Comparison of ENCODE assay signal across 27 cellular contexts in genomic region chr16:17532338-17532995, GRCh38.
A peak's percentile ranks its signal among the peaks of the same experiment; 100 is the strongest.
DNase-seq lines count a peak whose midpoint lies in the region; ATAC-seq and TF ChIP-seq lines count a peak whose summit lies in the region.
"Had no signal": no experiment of that assay in that cellular context is flagged by ENCODE, and none has a peak within 500 bp of the region (broad histone marks: within the 10 kb centered on the region; RNA-seq: fewer than 3 reads in every experiment).

No MANE protein-coding gene starts in this region.

- peak overlapping the region; percentile 52 for H3K27ac ChIP-seq in SJSA1
- no peak overlapping the region for H3K27ac ChIP-seq in H9 (ENCODE audit: insufficient read length, low read depth, low read length)
- no peak overlapping the region for H3K27ac ChIP-seq in colonic mucosa
- H3K27ac ChIP-seq: ascending aorta, GM23248, neural progenitor cell, spleen, thoracic aorta, vagina had no signal

- no peak overlapping the region for H3K4ac ChIP-seq in H9 (ENCODE audit: low read depth, low read length)

- intact Hi-C loops in colonic mucosa (cut with DNase I) = no loop called here

- H2BK12ac ChIP-seq in H9 (ENCODE audit: insufficient read length, low read depth, low read length) = no peak overlapping the region

- no peak overlapping the region for H2AFZ ChIP-seq in H9 (ENCODE audit: low read length)
- H2AFZ ChIP-seq: GM23248, neural progenitor cell had no signal

- H3K27me3 Mint-ChIP-seq in H9 (ENCODE audit: low read depth) = peaks cover 7% of the 10 kb centered on the region
- H3K27me3 Mint-ChIP-seq: activated naive CD8-positive, alpha-beta T cell treated with anti-CD3 and anti-CD28 coated beads for 36 hours; CD4-positive, CD25-positive, alpha-beta regulatory T cell had no signal

- no peak overlapping the region for H4K91ac ChIP-seq in H9 (ENCODE audit: insufficient read length, low read depth, low read length)

- H4K5ac ChIP-seq in H9 (ENCODE audit: insufficient read length, low read depth, low read length) = no peak overlapping the region

- no peak overlapping the region for H3K23ac ChIP-seq in H9 (ENCODE audit: insufficient read length, low read depth, low read length)

- no peak overlapping the region for H2BK15ac ChIP-seq in H9 (ENCODE audit: low read depth, low read length)

- no peaks in the 10 kb centered on the region for H3K27me3 ChIP-seq in GM06990 (replicated peaks; ENCODE audit: control insufficient read depth, insufficient read depth, low read length)
- H3K27me3 ChIP-seq in SJSA1 (replicated peaks) = no peaks in the 10 kb centered on the region
- no peaks in the 10 kb centered on the region for H3K27me3 ChIP-seq in H9 (ENCODE audit: insufficient read depth, low read length)
- H3K27me3 ChIP-seq in colonic mucosa = no peaks in the 10 kb centered on the region
- H3K27me3 ChIP-seq: ascending aorta, neural progenitor cell, spleen, vagina had no signal

- H2AK5ac ChIP-seq in H9 (ENCODE audit: insufficient read length, low read length) = no peak overlapping the region

- H3K9me3 ChIP-seq in SJSA1 (replicated peaks) (no peaks in the 10 kb centered on the region), H9 (ENCODE audit: control insufficient read depth, low read depth, low read length) (no peaks in the 10 kb centered on the region), colonic mucosa (no peaks in the 10 kb centered on the region)
- H3K9me3 ChIP-seq: ascending aorta, thoracic aorta, vagina had no signal

- no peak overlapping the region for H3K4me3 Mint-ChIP-seq in H9
- H3K4me3 Mint-ChIP-seq: activated naive CD8-positive, alpha-beta T cell treated with anti-CD3 and anti-CD28 coated beads for 36 hours; HFFc6; neural progenitor cell had no signal

- ATAC-seq in GM18498 (IDR thresholded peaks at IDR 0.05; ENCODE audit: unreplicated experiment) (peak; percentile 42), HG02852 (IDR thresholded peaks at IDR 0.05; ENCODE audit: unreplicated experiment) (peak; percentile 47)
- ATAC-seq: right cardiac atrium had no signal

- peaks cover 0 to 12% of the 10 kb centered on the region in 2 experiments; a peak in 3 of 5 replicates for H3K9me3 Mint-ChIP-seq in H9

- H3K79me1 ChIP-seq in H9 (ENCODE audit: insufficient read depth, low read depth, low read length, poor library complexity, severe bottlenecking) = no peaks in the 10 kb centered on the region

- H3K9ac ChIP-seq in H9 (ENCODE audit: extremely low read depth, insufficient read length, low read length) (no peak overlapping the region), colonic mucosa (ENCODE audit: low read depth in 2 of 2, low read length in 2 of 2) (no peak overlapping the region)
- H3K9ac ChIP-seq: GM23248, neural progenitor cell had no signal

- H3K23me2 ChIP-seq in H9 (ENCODE audit: insufficient read length, low read depth, low read length, poor library complexity, severe bottlenecking) = no peaks in the 10 kb centered on the region

- no peaks in the 10 kb centered on the region for H3K4me1 Mint-ChIP-seq in H9
- H3K4me1 Mint-ChIP-seq: neural progenitor cell had no signal

- no peak overlapping the region for H2BK5ac ChIP-seq in H9 (ENCODE audit: insufficient read length, low read length)

- H3K18ac ChIP-seq in H9 (ENCODE audit: insufficient read length, low read depth, low read length) = no peak overlapping the region

- H3K4me1 ChIP-seq in SJSA1 (replicated peaks) (peaks cover 23% of the 10 kb centered on the region), H9 (ENCODE audit: insufficient read depth, low read length) (no peaks in the 10 kb centered on the region), colonic mucosa (no peaks in the 10 kb centered on the region)
- H3K4me1 ChIP-seq: ascending aorta, neural progenitor cell had no signal

- no peak overlapping the region for H3K14ac ChIP-seq in H9 (ENCODE audit: insufficient read depth, low read length)

- H2BK20ac ChIP-seq in H9 (ENCODE audit: low read depth, low read length, poor library complexity, severe bottlenecking) = no peak overlapping the region

- H2BK120ac ChIP-seq in H9 (ENCODE audit: low read depth, low read length, poor library complexity, severe bottlenecking) = no peak overlapping the region

- H3K4me3 ChIP-seq in GM06990 (replicated peaks; ENCODE audit: low read depth, low read length) (no peak overlapping the region), SJSA1 (no peak overlapping the region), colonic mucosa (no peak overlapping the region)
- H3K4me3 ChIP-seq: ascending aorta, GM23248, neural progenitor cell, spleen, thoracic aorta, vagina had no signal

- no peak overlapping the region for H3T11ph ChIP-seq in H9 (ENCODE audit: low read length)

- no peaks in the 10 kb centered on the region for H3K79me2 ChIP-seq in H9 (ENCODE audit: insufficient read depth, low read length)

- H3K56ac ChIP-seq in H9 (ENCODE audit: insufficient read length, low read depth, low read length) = no peak overlapping the region

- H3K36me3 ChIP-seq in GM06990 (ENCODE audit: control insufficient read depth, insufficient read depth, low read length) = no peaks in the 10 kb centered on the region
- H3K36me3 ChIP-seq in SJSA1 = no peaks in the 10 kb centered on the region
- no peaks in the 10 kb centered on the region for H3K36me3 ChIP-seq in colonic mucosa
- H3K36me3 ChIP-seq: ascending aorta, neural progenitor cell, spleen, thoracic aorta, vagina had no signal

- no peaks in the 10 kb centered on the region; a peak in 1 of 7 replicates for H3K36me3 Mint-ChIP-seq in H9 (ENCODE audit: insufficient read depth in 1 of 3, low read depth in 3 of 3)
- H3K36me3 Mint-ChIP-seq: CD4-positive, CD25-positive, alpha-beta regulatory T cell; neural progenitor cell had no signal

- WGBS in H9 (ENCODE audit: extremely low coverage, insufficient read length, low lambda C conversion rate) = no CpG with 5 or more reads among the region's 8 CpGs

- H4K8ac ChIP-seq in H9 (replicated peaks; ENCODE audit: insufficient read length, low read depth, low read length) = no peak overlapping the region

- H4K20me1 ChIP-seq in H9 (ENCODE audit: control insufficient read depth, insufficient read depth, insufficient read length) = no peaks in the 10 kb centered on the region

- no peak for TF ChIP-seq CTCF in GM06990 (IDR thresholded peaks at IDR 0.05; ENCODE audit: insufficient read depth, low read length, poor library complexity, severe bottlenecking)
- no peak for TF ChIP-seq CTCF in H9 (conservative IDR thresholded peaks at IDR 0.05)
- no peak for TF ChIP-seq CTCF in colonic mucosa (IDR thresholded peaks at IDR 0.05)

- DNase-seq in GM06990 (ENCODE audit: extremely low read depth, insufficient read length) (peak; percentile 35), SJSA1 (ENCODE audit: low read depth in 1 of 2, low spot score in 2 of 2) (peak; percentile 66 to 86), H9 (no peak), activated gamma-delta T cell (lab: John Stamatoyannopoulos, UW) (no peak), colonic mucosa (no peak)
- DNase-seq: activated naive CD8-positive, alpha-beta T cell treated with anti-CD3 and anti-CD28 coated beads for 36 hours; caudate nucleus; CD4-positive, CD25-positive, alpha-beta regulatory T cell; GM23248; HFFc6; islet precursor cell; NCI-H1092; NCI-H187 treated with DMSO at 0.1 percent for 48 hours; NCI-H2227 treated with DMSO at 0.1 percent for 48 hours; NCI-H69; OCI-M1; right cardiac atrium; spleen; stimulated activated CD4-positive, alpha-beta T cell treated with anti-CD3 and anti-CD28 coated beads, Interleukin-4, amount 100 ng/mL, for 24 hours; stimulated activated naive CD4-positive, alpha-beta T cell treated with Interleukin-2 at 50 U/mL for 16 hours; T-helper 9 cell had no signal

- no peak overlapping the region for H3K4me2 ChIP-seq in H9 (ENCODE audit: insufficient read depth, insufficient read length, low read length)
- H3K4me2 ChIP-seq: neural progenitor cell had no signal

- H3K27ac Mint-ChIP-seq in H9 = no peak overlapping the region
- H3K27ac Mint-ChIP-seq: activated naive CD8-positive, alpha-beta T cell treated with anti-CD3 and anti-CD28 coated beads for 36 hours; HFFc6; neural progenitor cell had no signal

Comparison
In these comparisons a context has a peak if more than half of its experiments do, and no peak if none do; other contexts are left out.
1. DNase-seq: peak in GM06990 (single experiment) and SJSA1 (2 of 2); none in H9 (single experiment), activated gamma-delta T cell (single experiment) and colonic mucosa (single experiment).